ENCODE assay signal across 14 cellular contexts in the genomic region with DNA sequence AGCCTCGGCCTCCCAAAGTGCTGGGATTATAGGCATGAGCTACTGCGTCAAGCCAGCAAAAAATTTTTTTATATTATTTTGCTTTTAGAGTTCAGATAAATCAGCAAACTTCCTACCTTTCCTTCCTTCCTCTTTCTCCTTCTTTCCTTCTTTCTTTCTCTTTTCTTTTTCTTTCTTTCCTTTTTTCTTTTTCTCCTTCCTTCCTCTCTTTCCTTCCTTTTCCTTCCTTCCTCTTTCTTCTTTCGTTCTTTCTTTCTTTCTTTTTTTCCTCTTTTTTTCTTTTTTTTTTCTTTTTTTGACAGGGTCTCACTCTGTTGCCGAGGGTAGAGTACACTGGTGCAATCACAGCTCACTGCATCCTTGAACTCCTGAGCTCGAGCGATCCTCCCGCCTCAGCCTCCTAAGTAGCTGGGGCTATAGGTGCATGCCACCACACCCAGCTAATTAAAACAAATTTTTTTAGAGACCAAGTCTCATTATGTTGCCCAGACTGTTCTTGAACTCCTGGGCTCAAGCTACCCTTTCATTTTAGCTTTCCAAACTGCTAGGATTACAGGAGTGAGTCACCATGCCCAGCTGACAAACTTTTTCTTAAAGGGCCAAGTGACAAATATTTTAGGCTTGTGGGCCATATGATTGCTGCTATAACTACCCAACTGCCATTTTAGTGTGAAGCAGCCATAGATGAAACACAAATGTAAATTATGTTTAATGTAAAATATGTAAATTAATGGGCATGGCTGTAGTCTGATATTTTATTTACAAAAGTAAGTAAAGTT. TPM values are rescaled to one million over a fixed set of nuclear protein-coding genes. Genes with fewer than 3 reads are reported as not detected.
DNase-seq lines count a peak whose midpoint lies in the region; ATAC-seq and TF ChIP-seq lines count a peak whose summit lies in the region.
"Had no signal": no experiment of that assay in that cellular context is flagged by ENCODE, and none has a peak within 500 bp of the region (broad histone marks: within the 10 kb centered on the region; RNA-seq: fewer than 3 reads in every experiment).

No MANE protein-coding gene starts in this region.

- H3K4me3 ChIP-seq in choroid plexus epithelial cell (ENCODE audit: low read depth, low read length) (no peak overlapping the region), osteoblast (ENCODE audit: insufficient read depth, low read length) (peak overlapping the region; percentile 36), testis (no peak overlapping the region), upper lobe of right lung (no peak overlapping the region)

- H3K4me1 ChIP-seq in osteoblast (ENCODE audit: insufficient read depth, low read length) (peaks cover 4% of the 10 kb centered on the region), testis (no peaks in the 10 kb centered on the region), upper lobe of right lung (no peaks in the 10 kb centered on the region)
- H3K4me1 ChIP-seq: adrenal gland had no signal

- TF ChIP-seq POLR2A in testis (IDR thresholded peaks at IDR 0.05): no peak

- TF ChIP-seq CTCF in choroid plexus epithelial cell (conservative IDR thresholded peaks at IDR 0.05; ENCODE audit: low read depth, low read length) (no peak), osteoblast (IDR thresholded peaks at IDR 0.05; ENCODE audit: extremely low read depth, low read depth, low read length) (no peak), testis (IDR thresholded peaks at IDR 0.05) (no peak), upper lobe of right lung (IDR thresholded peaks at IDR 0.05) (no peak)

- no peaks in the 10 kb centered on the region for H3K79me2 ChIP-seq in osteoblast (ENCODE audit: insufficient read depth, low read length)

- H3K9me3 ChIP-seq in osteoblast (ENCODE audit: low read depth, low read length) (no peaks in the 10 kb centered on the region), testis (no peaks in the 10 kb centered on the region), upper lobe of right lung (peaks cover 6% of the 10 kb centered on the region)
- H3K9me3 ChIP-seq: adrenal gland had no signal

- peak overlapping the region; percentile 37 for H3K4me2 ChIP-seq in osteoblast (ENCODE audit: insufficient read depth, low read length)

- H3K27ac ChIP-seq in osteoblast (ENCODE audit: low read depth, low read length) (no peak overlapping the region), testis (no peak overlapping the region), upper lobe of right lung (no peak overlapping the region)
- H3K27ac ChIP-seq: adrenal gland, epithelial cell of prostate had no signal

- 87 to 90% methylated on average over 7 of the region's 7 CpGs for WGBS in testis, 2 donors

- H3K36me3 ChIP-seq in osteoblast (ENCODE audit: insufficient read depth, low read length) (no peaks in the 10 kb centered on the region), testis (ENCODE audit: low read depth, missing control alignments) (no peaks in the 10 kb centered on the region), upper lobe of right lung (no peaks in the 10 kb centered on the region)
- H3K36me3 ChIP-seq: adrenal gland had no signal

- DNase-seq in GM03348 (ENCODE audit: low spot score) (peak; percentile 16), NOMO-1 treated with DMSO at 0.1 percent for 48 hours (lab: John Stamatoyannopoulos, UW; ENCODE audit: unreplicated experiment) (peak; percentile 20), choroid plexus epithelial cell (ENCODE audit: low read depth) (peak; percentile 84), osteoblast (ENCODE audit: insufficient read length, low spot score, missing footprints) (peak; percentile 65), testis (no peak), AG08395 (ENCODE audit: low spot score) (no peak), upper lobe of right lung (no peak)
- DNase-seq: activated CD8-positive, alpha-beta memory T cell treated with anti-CD3 and anti-CD28 coated beads, Interleukin-2, amount 10 ng/mL, durations not matched to agents 7 days and 5 days; left cardiac atrium; NCI-H82; stimulated activated naive CD8-positive, alpha-beta T cell treated with anti-CD3 and anti-CD28 coated beads, Interleukin-15, Interleukin-2, amounts not matched to agents 100 U/mL and 50 U/mL, for 24 hours had no signal

- H2AFZ ChIP-seq in osteoblast (ENCODE audit: low read length): peak overlapping the region; percentile 69

- ATAC-seq in HG02884 (IDR thresholded peaks at IDR 0.05; ENCODE audit: unreplicated experiment): no peak
- no peak for ATAC-seq in upper lobe of right lung
- ATAC-seq: activated CD8-positive, alpha-beta memory T cell treated with anti-CD3 and anti-CD28 coated beads, Interleukin-2, amount 10 ng/mL, durations not matched to agents 7 days and 5 days; stimulated activated naive CD8-positive, alpha-beta T cell treated with anti-CD3 and anti-CD28 coated beads, Interleukin-15, Interleukin-2, amounts not matched to agents 100 U/mL and 50 U/mL, for 24 hours had no signal

- H3K27me3 ChIP-seq in osteoblast (ENCODE audit: insufficient read depth, low read length): no peaks in the 10 kb centered on the region
- H3K27me3 ChIP-seq in testis: no peaks in the 10 kb centered on the region
- H3K27me3 ChIP-seq in upper lobe of right lung: no peaks in the 10 kb centered on the region
- H3K27me3 ChIP-seq: adrenal gland had no signal

- no peaks in the 10 kb centered on the region for H4K20me1 ChIP-seq in osteoblast (ENCODE audit: insufficient read depth, low read length)

- intact Hi-C loops in testis (cut with DNase I; ENCODE audit: low total_unique reads) (no loop called here), upper lobe of right lung (cut with DNase I) (no loop called here)

RNA-seq across cellular contexts. Expression of gene WASHC4, which starts 7.1 kb away (rescaled TPM):
- 124 and 131 TPM in 2 replicates for total RNA-seq in osteoblast
- 10 to 100 TPM; 55.3 to 57.7 TPM for total RNA-seq in testis
- 17.4 TPM for polyA plus RNA-seq in testis (ENCODE audit: insufficient read depth, low read depth, low replicate concordance)
- 66.7 TPM for total RNA-seq in upper lobe of right lung

RNA-seq across cellular contexts. Expression of gene ALDH1L2, which starts 16.1 kb away (rescaled TPM):
- 55.4 and 63.9 TPM in 2 replicates for total RNA-seq in osteoblast
- total RNA-seq in testis: 1 to 10 TPM; 2.3 to 2.5 TPM
- polyA plus RNA-seq in testis (ENCODE audit: insufficient read depth, low read depth, low replicate concordance): 3.5 TPM
- 5.0 TPM for total RNA-seq in upper lobe of right lung

Comparison
In these comparisons a context has a peak if more than half of its experiments do, and no peak if none do; other contexts are left out.
1. DNase-seq: peak in GM03348 (single experiment), NOMO-1 treated with DMSO at 0.1 percent for 48 hours (single experiment), choroid plexus epithelial cell (single experiment) and osteoblast (single experiment); none in testis (single experiment), AG08395 (single experiment) and upper lobe of right lung (single experiment).